1 cellular context compared by ENCODE assay signal in genomic region chr5:74943905-74944304, GRCh38.
TF ChIP-seq lines count a peak whose summit lies in the region.

No MANE protein-coding gene starts in this region.

TF ChIP-seq in K562, 482 proteins besides CTCF, POLR2A, EP300 and RAD21 (continued from another document):
- no peak for TF ChIP-seq ZBTB49 (CRISPR knock-in tag; IDR thresholded peaks at IDR 0.05; ENCODE audit: borderline replicate concordance)
- no peak for TF ChIP-seq L3MBTL2 (IDR thresholded peaks at IDR 0.05)
- no peak for TF ChIP-seq TFAM (CRISPR knock-in tag; conservative IDR thresholded peaks at IDR 0.05)
- no peak for TF ChIP-seq GATA2 (CRISPR knock-in tag; IDR thresholded peaks at IDR 0.05)
